1 cellular context compared by ENCODE assay signal in genomic region chrX:41234962-41235361, GRCh38.
TF ChIP-seq lines count a peak whose summit lies in the region.

No MANE protein-coding gene starts in this region.

TF ChIP-seq in GM23338, 12 proteins besides CTCF, POLR2A, EP300 and RAD21:
- TF ChIP-seq ZNF462 (CRISPR knock-in tag; IDR thresholded peaks at IDR 0.05) = no peak
- TF ChIP-seq JUNB (IDR thresholded peaks at IDR 0.05; ENCODE audit: unreplicated experiment) = no peak
- no peak for TF ChIP-seq NANOG (IDR thresholded peaks at IDR 0.05; ENCODE audit: borderline replicate concordance)
- no peak for TF ChIP-seq EZH2 (IDR thresholded peaks at IDR 0.05; ENCODE audit: low read depth, unreplicated experiment)
- TF ChIP-seq ZNF331 (CRISPR knock-in tag; IDR thresholded peaks at IDR 0.05; ENCODE audit: low read depth) = no peak
- TF ChIP-seq STAT1 (IDR thresholded peaks at IDR 0.05; ENCODE audit: unreplicated experiment) = no peak
- no peak for TF ChIP-seq CREB1 (CRISPR knock-in tag; IDR thresholded peaks at IDR 0.05; ENCODE audit: low read depth)
- TF ChIP-seq POLR2AphosphoS5 (IDR thresholded peaks at IDR 0.05; ENCODE audit: low read depth) = no peak; the same call in 1 of the 2 replicates
- TF ChIP-seq ETS1 (IDR thresholded peaks at IDR 0.05) = no peak
- TF ChIP-seq REST (IDR thresholded peaks at IDR 0.05; ENCODE audit: unreplicated experiment) = no peak
- no peak for TF ChIP-seq ZNF114 (CRISPR knock-in tag; IDR thresholded peaks at IDR 0.05)
- TF ChIP-seq EZH2phosphoT487 (IDR thresholded peaks at IDR 0.05; ENCODE audit: unreplicated experiment) = no peak
TF ChIP-seq in GM23338: peak in this region for 0.
